ENCODE assay signal across 1 cellular context in the genomic region with DNA sequence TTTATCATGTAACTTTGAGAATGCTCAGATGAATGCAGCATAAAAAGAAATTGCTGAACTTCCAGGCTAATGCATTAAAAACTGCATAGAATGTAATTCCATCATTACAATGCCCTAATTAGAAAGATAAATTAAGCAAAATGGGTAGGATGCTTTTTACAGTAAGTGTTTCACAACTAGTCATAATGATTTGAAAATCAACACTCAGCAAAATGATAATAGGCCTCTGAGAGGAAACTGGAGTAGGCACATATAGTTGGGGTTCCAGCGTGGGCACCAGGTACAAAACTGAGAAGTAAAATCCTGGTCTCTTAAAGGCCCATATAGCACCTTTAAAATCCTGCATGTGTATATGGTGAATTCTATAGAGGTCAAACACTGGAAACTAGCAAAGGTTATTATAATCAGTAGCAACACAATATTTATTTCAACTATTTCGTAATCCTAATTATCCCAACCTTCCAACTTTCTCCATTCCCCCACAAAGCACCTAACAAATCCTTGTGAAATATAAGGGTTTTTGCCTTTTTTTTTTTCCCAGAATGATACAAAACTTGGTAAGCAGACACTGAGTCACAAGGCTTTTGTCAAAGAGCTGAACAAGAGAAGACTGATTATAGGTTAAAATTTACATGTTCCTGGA.
TF ChIP-seq lines count a peak whose summit lies in the region.

No MANE protein-coding gene starts in this region.

TF ChIP-seq in K562, 482 proteins besides CTCF, POLR2A, EP300 and RAD21 (continued from another document):
- TF ChIP-seq FOXO4 (CRISPR knock-in tag; IDR thresholded peaks at IDR 0.05) = no peak
- no peak for TF ChIP-seq ZNF408 (CRISPR knock-in tag; IDR thresholded peaks at IDR 0.05; ENCODE audit: low read depth)
- TF ChIP-seq TCF15 (CRISPR knock-in tag; IDR thresholded peaks at IDR 0.05) = no peak
- TF ChIP-seq TAF9B (IDR thresholded peaks at IDR 0.05; ENCODE audit: partially characterized antibody) = no peak
- TF ChIP-seq NR2C2 (CRISPR knock-in tag; IDR thresholded peaks at IDR 0.05) = no peak
- no peak for TF ChIP-seq NR2C2 (tag; IDR thresholded peaks at IDR 0.05)
- TF ChIP-seq ZNF12 (CRISPR knock-in tag; IDR thresholded peaks at IDR 0.05) = no peak
- 0 out of 2 replicates have a peak, but pooled peaks have one; percentile 18 for TF ChIP-seq MAFG (tag; conservative IDR thresholded peaks at IDR 0.05)
- TF ChIP-seq TRIM24 (IDR thresholded peaks at IDR 0.05) = no peak
- TF ChIP-seq ZNF695 (CRISPR knock-in tag; IDR thresholded peaks at IDR 0.05) = no peak
- TF ChIP-seq, protein P1, sequence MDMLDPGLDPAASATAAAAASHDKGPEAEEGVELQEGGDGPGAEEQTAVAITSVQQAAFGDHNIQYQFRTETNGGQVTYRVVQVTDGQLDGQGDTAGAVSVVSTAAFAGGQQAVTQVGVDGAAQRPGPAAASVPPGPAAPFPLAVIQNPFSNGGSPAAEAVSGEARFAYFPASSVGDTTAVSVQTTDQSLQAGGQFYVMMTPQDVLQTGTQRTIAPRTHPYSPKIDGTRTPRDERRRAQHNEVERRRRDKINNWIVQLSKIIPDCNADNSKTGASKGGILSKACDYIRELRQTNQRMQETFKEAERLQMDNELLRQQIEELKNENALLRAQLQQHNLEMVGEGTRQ (CRISPR knock-in tag; IDR thresholded peaks at IDR 0.05) = no peak
- TF ChIP-seq HNRNPL (IDR thresholded peaks at IDR 0.05; ENCODE audit: low read depth, low read length) = no peak
- no peak for TF ChIP-seq CREB1 (IDR thresholded peaks at IDR 0.05)
- no peak for TF ChIP-seq CREB1 (CRISPR knock-in tag; IDR thresholded peaks at IDR 0.05)
